In genomic region chr16:86846136-86846535, GRCh38 we compare ENCODE assay signal across 17 cellular contexts.
DNase-seq lines count a peak whose midpoint lies in the region; ATAC-seq and TF ChIP-seq lines count a peak whose summit lies in the region.
"Had no signal": no experiment of that assay in that cellular context is flagged by ENCODE, and none has a peak within 500 bp of the region (broad histone marks: within the 10 kb centered on the region; RNA-seq: fewer than 3 reads in every experiment).

No MANE protein-coding gene starts in this region.

- peak; percentile 50 for DNase-seq in astrocyte of the spinal cord (ENCODE audit: low read depth, low spot score)
- DNase-seq in endothelial cell (ENCODE audit: low spot score): no peak
- peak; percentile 33 for DNase-seq in iris pigment epithelial cell (ENCODE audit: low read depth)
- no peak for DNase-seq in NCI-H526 treated with DMSO at 0.1 percent for 48 hours (lab: John Stamatoyannopoulos, UW)
- DNase-seq in NCI-H526 (lab: John Stamatoyannopoulos, UW): no peak
- DNase-seq: ACHN; BE2C; C1 segment of cervical spinal cord; CD4-positive, CD25-positive, alpha-beta regulatory T cell; CD8-positive, alpha-beta memory T cell; COR-L47; GDM1; HCEC 1CT had no signal

- H3K27ac Mint-ChIP-seq in endothelial cell (ENCODE audit: unreplicated experiment): peak overlapping the region; percentile 50
- H3K27ac Mint-ChIP-seq: CD4-positive, CD25-positive, alpha-beta regulatory T cell; CD8-positive, alpha-beta memory T cell; GM23338 had no signal

- peaks cover 3% of the 10 kb centered on the region for H3K36me3 Mint-ChIP-seq in endothelial cell (ENCODE audit: low read depth, unreplicated experiment)
- H3K36me3 Mint-ChIP-seq: CD4-positive, CD25-positive, alpha-beta regulatory T cell; CD8-positive, alpha-beta memory T cell had no signal

- H3K4me1 Mint-ChIP-seq in endothelial cell (ENCODE audit: unreplicated experiment): peaks cover 11% of the 10 kb centered on the region
- H3K4me1 Mint-ChIP-seq: CD4-positive, CD25-positive, alpha-beta regulatory T cell; CD8-positive, alpha-beta memory T cell; GM23338 had no signal

- ATAC-seq in HG03045 (IDR thresholded peaks at IDR 0.05; ENCODE audit: unreplicated experiment): no peak
- ATAC-seq in HG02642 (IDR thresholded peaks at IDR 0.05; ENCODE audit: poor library complexity, unreplicated experiment): no peak
- ATAC-seq: GM23338, HepG2 had no signal

- H3K27me3 Mint-ChIP-seq in endothelial cell (ENCODE audit: unreplicated experiment): peaks cover 8% of the 10 kb centered on the region
- H3K27me3 Mint-ChIP-seq: CD4-positive, CD25-positive, alpha-beta regulatory T cell had no signal

- in situ Hi-C loops in astrocyte of the spinal cord (cut with HindIII; ENCODE audit: low sequenced_read_pairs): no loop called here

- no peak overlapping the region for H3K4me3 ChIP-seq in astrocyte of the spinal cord (ENCODE audit: low read depth, low read length)
- H3K4me3 ChIP-seq: GM23338 had no signal

- no peaks in the 10 kb centered on the region for H3K9me3 Mint-ChIP-seq in endothelial cell (ENCODE audit: unreplicated experiment)

- no peak for TF ChIP-seq CTCF in astrocyte of the spinal cord (IDR thresholded peaks at IDR 0.05; ENCODE audit: low read depth, low read length)
- no peak for TF ChIP-seq CTCF in endothelial cell (IDR thresholded peaks at IDR 0.05; ENCODE audit: unreplicated experiment)

- no peak overlapping the region for H3K4me3 Mint-ChIP-seq in endothelial cell (ENCODE audit: unreplicated experiment)
- H3K4me3 Mint-ChIP-seq: CD4-positive, CD25-positive, alpha-beta regulatory T cell; CD8-positive, alpha-beta memory T cell; GM23338 had no signal

Comparison
In these comparisons a context has a peak if more than half of its experiments do, and no peak if none do; other contexts are left out.
1. DNase-seq: peak in astrocyte of the spinal cord (single experiment) and iris pigment epithelial cell (single experiment); none in endothelial cell (single experiment), NCI-H526 treated with DMSO at 0.1 percent for 48 hours (single experiment) and NCI-H526 (0 of 2).